1 cellular context compared by ENCODE assay signal in the genomic region with DNA sequence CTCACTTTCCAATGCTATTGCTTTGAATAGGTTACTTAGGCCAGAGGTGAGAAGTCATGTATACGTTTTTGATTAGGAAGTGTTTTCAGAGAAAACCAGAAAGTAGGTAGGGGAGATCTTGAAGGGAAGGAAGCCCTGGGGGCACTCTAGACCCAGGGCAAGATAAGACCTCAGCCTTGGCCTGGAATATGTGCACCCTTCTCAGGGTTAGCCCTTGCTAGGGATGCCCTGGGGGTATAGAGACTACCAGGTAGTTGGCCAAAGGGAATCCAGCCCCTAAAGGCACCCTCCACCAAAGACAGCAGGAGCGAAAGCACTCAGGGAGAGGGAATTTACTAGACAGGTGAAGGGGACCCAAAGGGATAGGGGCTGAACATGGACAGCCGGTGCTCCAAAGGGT.
TF ChIP-seq lines count a peak whose summit lies in the region.

No MANE protein-coding gene starts in this region.

TF ChIP-seq in IMR-90, 13 proteins besides CTCF, POLR2A, EP300 and RAD21 (continued from another document):
- TF ChIP-seq RFX5 (IDR thresholded peaks at IDR 0.05; ENCODE audit: low read depth, low read length) (no peak), MAFK (IDR thresholded peaks at IDR 0.05; ENCODE audit: low read depth, low read length) (no peak), MAZ (IDR thresholded peaks at IDR 0.05; ENCODE audit: borderline replicate concordance, low read depth, low read length) (no peak), MXI1 (IDR thresholded peaks at IDR 0.05; ENCODE audit: borderline replicate concordance, low read depth, low read length) (no peak), BHLHE40 (IDR thresholded peaks at IDR 0.05; ENCODE audit: low read depth, low read length) (no peak), CEBPB (IDR thresholded peaks at IDR 0.05; ENCODE audit: low read depth, low read length) (no peak)
- TF ChIP-seq, protein P1, sequence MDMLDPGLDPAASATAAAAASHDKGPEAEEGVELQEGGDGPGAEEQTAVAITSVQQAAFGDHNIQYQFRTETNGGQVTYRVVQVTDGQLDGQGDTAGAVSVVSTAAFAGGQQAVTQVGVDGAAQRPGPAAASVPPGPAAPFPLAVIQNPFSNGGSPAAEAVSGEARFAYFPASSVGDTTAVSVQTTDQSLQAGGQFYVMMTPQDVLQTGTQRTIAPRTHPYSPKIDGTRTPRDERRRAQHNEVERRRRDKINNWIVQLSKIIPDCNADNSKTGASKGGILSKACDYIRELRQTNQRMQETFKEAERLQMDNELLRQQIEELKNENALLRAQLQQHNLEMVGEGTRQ (IDR thresholded peaks at IDR 0.05; ENCODE audit: low read depth, low read length): no peak
